In genomic region chr2:11933854-11934253, GRCh38 we compare ENCODE assay signal across 14 cellular contexts.
DNase-seq lines count a peak whose midpoint lies in the region; ATAC-seq, FAIRE-seq and TF ChIP-seq lines count a peak whose summit lies in the region.
"Had no signal": no experiment of that assay in that cellular context is flagged by ENCODE, and none has a peak within 500 bp of the region (broad histone marks: within the 10 kb centered on the region; RNA-seq: fewer than 3 reads in every experiment).

No MANE protein-coding gene starts in this region.

- no peaks in the 10 kb centered on the region for H4K20me1 ChIP-seq in GM12878 (ENCODE audit: control insufficient read depth, insufficient read depth)

- no peak overlapping the region for H3K9ac ChIP-seq in GM12878 (ENCODE audit: control insufficient read depth, insufficient read depth, low read length)

- H3K4me3 ChIP-seq in GM12878 (no peak overlapping the region), sigmoid colon (no peak overlapping the region)
- H3K4me3 ChIP-seq: MG63, upper lobe of left lung had no signal

- TF ChIP-seq POLR2A in GM12878 (IDR thresholded peaks at IDR 0.05; ENCODE audit: low read depth, low read length) (no peak), sigmoid colon (IDR thresholded peaks at IDR 0.05) (no peak)

- peaks cover 2% of the 10 kb centered on the region for H3K27me3 Mint-ChIP-seq in HFFc6 (ENCODE audit: insufficient read depth)

- H3K27ac ChIP-seq in GM12878 (ENCODE audit: control insufficient read depth, insufficient read depth) (no peak overlapping the region), caudate nucleus (ENCODE audit: low read depth, low read length) (no peak overlapping the region), sigmoid colon (no peak overlapping the region)
- H3K27ac ChIP-seq: upper lobe of left lung had no signal

- TF ChIP-seq EP300 in GM12878 (IDR thresholded peaks at IDR 0.05; ENCODE audit: borderline replicate concordance in 1 of 2, control insufficient read depth in 1 of 2, low read depth in 2 of 2, low read length in 2 of 2) (no peak), sigmoid colon (IDR thresholded peaks at IDR 0.05) (no peak)

- H3K36me3 ChIP-seq in GM12878 (ENCODE audit: control insufficient read depth in 2 of 2, insufficient read depth in 2 of 2, low read length in 1 of 2) (peaks cover 5 to 22% of the 10 kb centered on the region in 2 experiments; a peak in 2 of 4 replicates), sigmoid colon (no peaks in the 10 kb centered on the region)
- H3K36me3 ChIP-seq: BE2C, MG63, upper lobe of left lung had no signal

- H3K9me3 ChIP-seq in GM12878 (replicated peaks; ENCODE audit: control insufficient read depth, insufficient read depth, low read length), result peaks cover 2% of the 10 kb centered on the region; the same call in 2 of the 3 replicates
- H3K9me3 ChIP-seq in sigmoid colon, result no peaks in the 10 kb centered on the region
- H3K9me3 ChIP-seq: BE2C, MG63, upper lobe of left lung had no signal

- TF ChIP-seq CTCF in GM12878 (IDR thresholded peaks at IDR 0.05 in 2 of 3, conservative IDR thresholded peaks at IDR 0.05 in 1 of 3; ENCODE audit: control insufficient read depth in 2 of 3, extremely low read depth in 1 of 3, insufficient read depth in 1 of 3, low read depth in 3 of 3, low read length in 3 of 3) (no peak), HFFc6 (IDR thresholded peaks at IDR 0.05) (no peak), sigmoid colon (IDR thresholded peaks at IDR 0.05) (no peak)

- no peak overlapping the region for H3K4me3 Mint-ChIP-seq in HFFc6

- in situ Hi-C loops in GM12878 (cut with MboI), result no loop called here

- POLR2A ChIA-PET in GM12878 (lab: Charles Lee), result interaction anchor here (1.4 kb wide), 1 partner anchor 10 kb away, joined by 5 read pairs; no protein-coding TSS in a partner anchor

- peak; percentile 67 for FAIRE-seq in GM18507 (lab: Jason Lieb, UNC)
- peak; percentile 75 for FAIRE-seq in GM12878 (lab: Jason Lieb, UNC)

- peak; percentile 80 for ATAC-seq in GM21423 (IDR thresholded peaks at IDR 0.05; ENCODE audit: unreplicated experiment)
- peak; percentile 77 for ATAC-seq in HG03103 (IDR thresholded peaks at IDR 0.05; ENCODE audit: low read depth, unreplicated experiment)
- peak; percentile 87 for ATAC-seq in GM12878
- ATAC-seq: sciatic nerve had no signal

- RAD21 ChIA-PET in GM12878 (lab: Charles Lee; ENCODE audit: unreplicated experiment), result interaction anchor here (1.3 kb wide), 1 partner anchor 11 kb away, joined by 5 read pairs; no protein-coding TSS in a partner anchor

- peak; percentile 17 for DNase-seq in GM18507 (ENCODE audit: extremely low spot score, insufficient read length, low read depth)
- peak; percentile 43 for DNase-seq in GM12878 (ENCODE audit: low read depth, low spot score)
- DNase-seq in caudate nucleus (lab: John Stamatoyannopoulos, UW), result no peak
- DNase-seq in HFFc6, result no peak
- DNase-seq in sigmoid colon, result no peak
- DNase-seq in DMS 273 treated with DMSO at 0.1 percent for 48 hours (lab: John Stamatoyannopoulos, UW), result no peak
- DNase-seq: activated CD4-positive, alpha-beta T cell treated with anti-CD3 and anti-CD28 coated beads for 48 hours; BE2C; MG63; NCI-H524 treated with DMSO at 0.1 percent for 48 hours; upper lobe of left lung had no signal

- no TSS peak for BruUV-seq in GM12878 (replicated peaks; lab: Mats Ljungman, UMichigan)

- intact Hi-C loops in GM12878 (cut with micrococcal nuclease; ENCODE audit: unreplicated experiment) (no loop called here), sigmoid colon (cut with DNase I) (no loop called here)

- no peaks in the 10 kb centered on the region for H3K36me3 Mint-ChIP-seq in HFFc6 (ENCODE audit: low read depth)

- H3K4me1 ChIP-seq in GM12878 (ENCODE audit: control insufficient read depth, insufficient read depth, low read length) (peaks cover 14% of the 10 kb centered on the region), sigmoid colon (no peaks in the 10 kb centered on the region)

- no peaks in the 10 kb centered on the region; the same call in 1 of the 2 replicates for H3K79me2 ChIP-seq in GM12878 (ENCODE audit: control insufficient read depth, insufficient read depth, low read length)

- H3K27me3 ChIP-seq in GM12878 (replicated peaks in 1 of 2; ENCODE audit: control insufficient read depth in 2 of 2, insufficient read depth in 2 of 2, low read length in 1 of 2) (no peaks in the 10 kb centered on the region), sigmoid colon (no peaks in the 10 kb centered on the region)
- H3K27me3 ChIP-seq: BE2C, MG63, upper lobe of left lung had no signal

- peaks cover 13% of the 10 kb centered on the region; the same call in 1 of the 2 replicates for H3K4me1 Mint-ChIP-seq in HFFc6 (ENCODE audit: low read depth)

- no peak overlapping the region for H3K4me2 ChIP-seq in GM12878 (ENCODE audit: control insufficient read depth, insufficient read depth)

- SMC1A ChIA-PET in GM12878 (lab: Charles Lee; ENCODE audit: uncharacterized antibody, unreplicated experiment), result interaction anchor here (0.8 to 1.0 kb wide), 2 partner anchors 9 to 72 kb away, joined by 3 read pairs; no protein-coding TSS in a partner anchor

- H2AFZ ChIP-seq in GM12878 (ENCODE audit: control insufficient read depth, low read depth, low read length), result no peak overlapping the region; the same call in 1 of the 2 replicates

- no peaks in the 10 kb centered on the region for H3K9me3 Mint-ChIP-seq in HFFc6

- WGBS in GM12878 (ENCODE audit: insufficient coverage, insufficient replicate concordance, low lambda C conversion rate, missing lambda C conversion rate), result 46% methylated on average over 3 of the region's 3 CpGs
- WGBS in sigmoid colon, 2 donors, result 82 to 84% methylated on average over 3 of the region's 3 CpGs

- H3K27ac Mint-ChIP-seq in HFFc6, result no peak overlapping the region

- CTCF ChIA-PET in GM12878 (lab: Yijun Ruan, JAX), result interaction anchor here (1.0 kb wide), 2 partner anchors 17 to 72 kb away, joined by 3 read pairs; no protein-coding TSS in a partner anchor

- no peak for TF ChIP-seq RAD21 in GM12878 (IDR thresholded peaks at IDR 0.05; ENCODE audit: insufficient read depth, low read depth, low read length)

TF ChIP-seq in GM12878, 131 proteins besides CTCF, POLR2A, EP300 and RAD21 (continues in another document):
- peak; percentile 12; the same call in 1 of the 2 replicates for TF ChIP-seq USF2 (IDR thresholded peaks at IDR 0.05; ENCODE audit: borderline replicate concordance, low read depth, low read length)
- TF ChIP-seq ZNF217 (IDR thresholded peaks at IDR 0.05), result no peak
- no peak for TF ChIP-seq PAX5 (IDR thresholded peaks at IDR 0.05; ENCODE audit: borderline replicate concordance, low read depth, low read length)
- no peak for TF ChIP-seq MAX (IDR thresholded peaks at IDR 0.05; ENCODE audit: low read depth, low read length)
- TF ChIP-seq NR2F1 (conservative IDR thresholded peaks at IDR 0.05), result no peak
- no peak for TF ChIP-seq CBX5 (IDR thresholded peaks at IDR 0.05; ENCODE audit: low read depth)
- TF ChIP-seq BRCA1 (IDR thresholded peaks at IDR 0.05; ENCODE audit: low read depth, low read length), result no peak
- no peak for TF ChIP-seq MXI1 (IDR thresholded peaks at IDR 0.05; ENCODE audit: low read depth, low read length)
- TF ChIP-seq USF1 (IDR thresholded peaks at IDR 0.05; ENCODE audit: borderline replicate concordance, extremely low read length, insufficient read depth, low read depth, low read length), result peak; percentile 36
- TF ChIP-seq CHD2 (IDR thresholded peaks at IDR 0.05; ENCODE audit: borderline replicate concordance, low read depth, low read length), result no peak
- TF ChIP-seq SREBF1 (IDR thresholded peaks at IDR 0.05; ENCODE audit: low read length), result no peak
- no peak for TF ChIP-seq ZBTB4 (CRISPR knock-in tag; IDR thresholded peaks at IDR 0.05)
- no peak for TF ChIP-seq SMAD5 (IDR thresholded peaks at IDR 0.05; ENCODE audit: low read depth)
- TF ChIP-seq ZNF622 (IDR thresholded peaks at IDR 0.05), result no peak

Comparison
In these comparisons a context has a peak if more than half of its experiments do, and no peak if none do; other contexts are left out.
1. DNase-seq: peak in GM18507 (single experiment) and GM12878 (single experiment); none in caudate nucleus (0 of 61), HFFc6 (single experiment), sigmoid colon (single experiment) and DMS 273 treated with DMSO at 0.1 percent for 48 hours (single experiment).
2. Peak in every context shown above with its lines, with median percentiles within 50 percentile points of each other: ATAC-seq.